ENCODE assay signal across 17 cellular contexts in genomic region chr20:16419138-16419715, GRCh38.
DNase-seq lines count a peak whose midpoint lies in the region; ATAC-seq, FAIRE-seq and TF ChIP-seq lines count a peak whose summit lies in the region.
"Had no signal": no experiment of that assay in that cellular context is flagged by ENCODE, and none has a peak within 500 bp of the region (broad histone marks: within the 10 kb centered on the region; RNA-seq: fewer than 3 reads in every experiment).

No MANE protein-coding gene starts in this region.

- H3K27ac ChIP-seq in HCT116 (ENCODE audit: low read depth, low read length): no peak overlapping the region
- no peak overlapping the region for H3K27ac ChIP-seq in psoas muscle
- no peak overlapping the region for H3K27ac ChIP-seq in colonic mucosa
- H3K27ac ChIP-seq in mesenchymal stem cell (ENCODE audit: low read length, poor library complexity, severe bottlenecking): no peak overlapping the region
- H3K27ac ChIP-seq in CD4-positive, alpha-beta memory T cell (ENCODE audit: low read depth, low read length): no peak overlapping the region
- H3K27ac ChIP-seq: SJCRH30 had no signal

- H3K23ac ChIP-seq in mesenchymal stem cell (ENCODE audit: low read length in 2 of 2): no peak overlapping the region

- intact Hi-C loops in HCT116 (cut with micrococcal nuclease): no loop called here
- intact Hi-C loops in psoas muscle (cut with DNase I): no loop called here
- intact Hi-C loops in colonic mucosa (cut with DNase I): no loop called here
- intact Hi-C loops in CD4-positive, alpha-beta memory T cell (cut with micrococcal nuclease): no loop called here

- no peaks in the 10 kb centered on the region for H4K20me1 ChIP-seq in HCT116 (ENCODE audit: insufficient read depth)

- no peaks in the 10 kb centered on the region for H3K79me1 ChIP-seq in mesenchymal stem cell (replicated peaks; ENCODE audit: low read length, poor library complexity, severe bottlenecking)

- H3K4me1 ChIP-seq in HCT116 (ENCODE audit: control insufficient read depth in 1 of 2, insufficient read depth in 2 of 2, low read length in 2 of 2) (no peaks in the 10 kb centered on the region), psoas muscle (peaks cover 4% of the 10 kb centered on the region), colonic mucosa (no peaks in the 10 kb centered on the region), mesenchymal stem cell (ENCODE audit: control insufficient read depth, insufficient read depth, low read depth, low read length) (peaks cover 4% of the 10 kb centered on the region)
- no peaks in the 10 kb centered on the region for H3K4me1 ChIP-seq in CD4-positive, alpha-beta memory T cell (ENCODE audit: insufficient read depth, low read length)
- H3K4me1 ChIP-seq: SJCRH30 had no signal

- no peak overlapping the region for H2BK12ac ChIP-seq in mesenchymal stem cell (ENCODE audit: low read length in 2 of 2)

- H3K4me3 ChIP-seq in HCT116 (replicated peaks in 1 of 2; ENCODE audit: low read depth in 1 of 2, low read length in 2 of 2) (no peak overlapping the region), bronchial epithelial cell (ENCODE audit: low read depth, low read length) (no peak overlapping the region), psoas muscle (no peak overlapping the region), colonic mucosa (no peak overlapping the region), mesenchymal stem cell (ENCODE audit: insufficient read depth in 1 of 2, low read depth in 1 of 2, low read length in 2 of 2) (no peak overlapping the region)
- no peak overlapping the region for H3K4me3 ChIP-seq in CD4-positive, alpha-beta memory T cell (ENCODE audit: low read length in 2 of 2)
- H3K4me3 ChIP-seq: SJCRH30 had no signal

- H3K79me2 ChIP-seq in HCT116 (ENCODE audit: insufficient read depth, low read length): no peaks in the 10 kb centered on the region

- no peak overlapping the region for H3K4me3 Mint-ChIP-seq in CD4-positive, alpha-beta memory T cell
- H3K4me3 Mint-ChIP-seq: B cell; CD4-positive, CD25-positive, alpha-beta regulatory T cell; HFFc6 had no signal

- no peaks in the 10 kb centered on the region for H3K9me2 ChIP-seq in HCT116 (ENCODE audit: insufficient read depth)

- no peak overlapping the region for H2BK15ac ChIP-seq in mesenchymal stem cell (ENCODE audit: low read depth, poor library complexity, severe bottlenecking)

- no peak for TF ChIP-seq CTCF in HCT116 (IDR thresholded peaks at IDR 0.05 in 2 of 3, conservative IDR thresholded peaks at IDR 0.05 in 1 of 3; ENCODE audit: borderline replicate concordance in 1 of 3, insufficient read depth in 1 of 3, low read depth in 2 of 3, low read length in 2 of 3)
- no peak for TF ChIP-seq CTCF in bronchial epithelial cell (IDR thresholded peaks at IDR 0.05; ENCODE audit: insufficient read depth, low read length, severe bottlenecking)
- no peak for TF ChIP-seq CTCF in psoas muscle (IDR thresholded peaks at IDR 0.05)
- TF ChIP-seq CTCF in colonic mucosa (IDR thresholded peaks at IDR 0.05): no peak

- POLR2A ChIA-PET in HCT116 (lab: Charles Lee): no interaction called here
- POLR2A ChIA-PET in CD4-positive, alpha-beta memory T cell (lab: Charles Lee; ENCODE audit: partially characterized antibody): no interaction called here

- no peak overlapping the region for H2AK5ac ChIP-seq in mesenchymal stem cell (ENCODE audit: low read length, severe bottlenecking)

- H3K4me2 ChIP-seq in HCT116 (ENCODE audit: low read length) (no peak overlapping the region), mesenchymal stem cell (ENCODE audit: low read length, poor library complexity, severe bottlenecking) (no peak overlapping the region)

- H3K36me3 ChIP-seq in HCT116 (ENCODE audit: control insufficient read depth in 1 of 2, insufficient read depth in 2 of 2, low read length in 2 of 2) (no peaks in the 10 kb centered on the region), bronchial epithelial cell (ENCODE audit: control insufficient read depth, insufficient read depth, low read length) (peaks cover 3% of the 10 kb centered on the region), psoas muscle (ENCODE audit: insufficient read depth in 1 of 2, low read depth in 1 of 2) (peaks cover 0 to 3% of the 10 kb centered on the region in 2 donors), colonic mucosa (peaks cover 5% of the 10 kb centered on the region), mesenchymal stem cell (ENCODE audit: control insufficient read depth in 1 of 2, insufficient read depth in 2 of 2, low read depth in 1 of 2, low read length in 2 of 2) (peaks cover 0 to 28% of the 10 kb centered on the region in 2 experiments)
- no peaks in the 10 kb centered on the region for H3K36me3 ChIP-seq in CD4-positive, alpha-beta memory T cell (ENCODE audit: insufficient read depth, low read length)
- H3K36me3 ChIP-seq: SJCRH30 had no signal

- no peak overlapping the region for H2BK120ac ChIP-seq in mesenchymal stem cell (ENCODE audit: low read depth, low read length)

- H2AFZ ChIP-seq in HCT116 (ENCODE audit: low read depth, low read length, poor library complexity, severe bottlenecking) (no peak overlapping the region), mesenchymal stem cell (ENCODE audit: low read depth, low read length) (no peak overlapping the region)

- no peak overlapping the region for H3K18ac ChIP-seq in mesenchymal stem cell (ENCODE audit: low read depth in 1 of 2, low read length in 2 of 2)

- no peak overlapping the region for H4K91ac ChIP-seq in mesenchymal stem cell (ENCODE audit: low read length)

- H3K4ac ChIP-seq in mesenchymal stem cell (ENCODE audit: low read depth in 1 of 2, low read length in 2 of 2): no peak overlapping the region

- no peak for DNase-seq in HCT116 (ENCODE audit: low read depth, low spot score)
- peak; percentile 19 for DNase-seq in LHCN-M2 (ENCODE audit: low read depth)
- DNase-seq in bronchial epithelial cell (ENCODE audit: low read depth): peak; percentile 80
- no peak for DNase-seq in psoas muscle
- no peak for DNase-seq in colonic mucosa
- no peak for DNase-seq in mesenchymal stem cell
- DNase-seq in CD4-positive, alpha-beta memory T cell: no peak
- DNase-seq: CD4-positive, CD25-positive, alpha-beta regulatory T cell; HFFc6; IMR-90; Karpas-422; NCI-H1105; NCI-H187; NK-92 treated with Interleukin-12 subunit alpha and Interleukin-12 subunit beta, amount 100 ng/mL, for 24 hours; RPMI8226; SJCRH30 had no signal

- no peaks in the 10 kb centered on the region for H3K27me3 ChIP-seq in HCT116 (ENCODE audit: insufficient read depth, low read length)
- no peaks in the 10 kb centered on the region for H3K27me3 ChIP-seq in bronchial epithelial cell (ENCODE audit: control insufficient read depth, insufficient read depth, low read length)
- H3K27me3 ChIP-seq in psoas muscle (ENCODE audit: insufficient read depth in 3 of 3, low read length in 2 of 3): no peaks in the 10 kb centered on the region
- H3K27me3 ChIP-seq in colonic mucosa: no peaks in the 10 kb centered on the region
- no peaks in the 10 kb centered on the region for H3K27me3 ChIP-seq in mesenchymal stem cell (ENCODE audit: control insufficient read depth in 1 of 2, insufficient read depth in 1 of 2, low read length in 2 of 2)
- H3K27me3 ChIP-seq in CD4-positive, alpha-beta memory T cell (ENCODE audit: insufficient read depth, low read length): no peaks in the 10 kb centered on the region
- H3K27me3 ChIP-seq: SJCRH30 had no signal

- H4K8ac ChIP-seq in mesenchymal stem cell (ENCODE audit: low read length): no peak overlapping the region

- peaks cover 62 to 76% of the 10 kb centered on the region in 2 donors for H3K36me3 Mint-ChIP-seq in CD4-positive, alpha-beta memory T cell

- CTCF ChIA-PET in HCT116 (lab: Charles Lee): no interaction called here
- CTCF ChIA-PET in CD4-positive, alpha-beta memory T cell (lab: Charles Lee; ENCODE audit: partially characterized antibody): no interaction called here

- BruUV-seq in HCT116 (replicated peaks; lab: Mats Ljungman, UMichigan): no TSS peak

- H3K27ac Mint-ChIP-seq in CD4-positive, alpha-beta memory T cell: no peak overlapping the region
- H3K27ac Mint-ChIP-seq: B cell; CD4-positive, CD25-positive, alpha-beta regulatory T cell; HFFc6 had no signal

- H3K4me1 Mint-ChIP-seq in CD4-positive, alpha-beta memory T cell: no peaks in the 10 kb centered on the region
- H3K4me1 Mint-ChIP-seq: B cell; CD4-positive, CD25-positive, alpha-beta regulatory T cell had no signal

- H3K9me3 ChIP-seq in HCT116 (ENCODE audit: control insufficient read depth in 1 of 2, insufficient read depth in 1 of 2, low read depth in 1 of 2, low read length in 2 of 2) (no peaks in the 10 kb centered on the region), psoas muscle (peaks cover 5% of the 10 kb centered on the region), colonic mucosa (no peaks in the 10 kb centered on the region), mesenchymal stem cell (ENCODE audit: control insufficient read depth, low read length) (peaks cover 9% of the 10 kb centered on the region)
- H3K9me3 ChIP-seq in CD4-positive, alpha-beta memory T cell (ENCODE audit: control insufficient read depth in 1 of 2, low read length in 2 of 2): no peaks in the 10 kb centered on the region
- H3K9me3 ChIP-seq: SJCRH30 had no signal

- 36 to 66% (median 38%) methylated on average over 2 of the region's 2 CpGs for WGBS in psoas muscle, 3 donors
- 91% methylated on average over 1 of the region's 2 CpGs for WGBS in mesenchymal stem cell

- RAD21 ChIA-PET in HCT116 (lab: Charles Lee; ENCODE audit: low non-redundant PET in 1 of 2, low total read pairs in 2 of 2, uncharacterized antibody in 2 of 2, unreplicated experiment in 2 of 2): no interaction called here

- no peak for TF ChIP-seq RAD21 in HCT116 (IDR thresholded peaks at IDR 0.05; ENCODE audit: low read depth)

- no peak overlapping the region for H2BK5ac ChIP-seq in mesenchymal stem cell (ENCODE audit: low read depth, low read length, poor library complexity, severe bottlenecking)

- H3K9ac ChIP-seq in HCT116 (ENCODE audit: low read length) (no peak overlapping the region), colonic mucosa (ENCODE audit: low read depth in 2 of 2, low read length in 2 of 2) (no peak overlapping the region), mesenchymal stem cell (ENCODE audit: low read length) (no peak overlapping the region)

- no peaks in the 10 kb centered on the region for H3K27me3 Mint-ChIP-seq in CD4-positive, alpha-beta memory T cell
- H3K27me3 Mint-ChIP-seq: B cell; CD4-positive, CD25-positive, alpha-beta regulatory T cell had no signal

- H3K14ac ChIP-seq in mesenchymal stem cell (ENCODE audit: low read length in 2 of 2): no peak overlapping the region

- TF ChIP-seq POLR2A in HCT116 (IDR thresholded peaks at IDR 0.05; ENCODE audit: borderline replicate concordance, extremely low read depth, insufficient read depth, insufficient read length): no peak

- ATAC-seq in HCT116: peak; percentile 22; the same call in 1 of the 2 replicates
- peak; percentile 74 to 95 (median 83) for ATAC-seq in psoas muscle

- peaks cover 0 to 5% (median 0%) of the 10 kb centered on the region in 8 donors for H3K9me3 Mint-ChIP-seq in CD4-positive, alpha-beta memory T cell

- no peak for FAIRE-seq in bronchial epithelial cell (lab: Jason Lieb, UNC)

TF ChIP-seq in HCT116, 20 proteins besides CTCF, POLR2A, EP300 and RAD21 (continues in another document):
- TF ChIP-seq TCF7L2 (IDR thresholded peaks at IDR 0.05; ENCODE audit: borderline replicate concordance, extremely low read depth, insufficient read depth, insufficient read length): no peak
- no peak for TF ChIP-seq FOSL1 (IDR thresholded peaks at IDR 0.05; ENCODE audit: low read depth)

Comparison
In these comparisons a context has a peak if more than half of its experiments do, and no peak if none do; other contexts are left out.
1. DNase-seq: peak in LHCN-M2 (single experiment) and bronchial epithelial cell (single experiment); none in HCT116 (single experiment), psoas muscle (0 of 2), colonic mucosa (single experiment), mesenchymal stem cell (single experiment) and CD4-positive, alpha-beta memory T cell (0 of 5).